In genomic region chr21:37435120-37435519, GRCh38 we compare ENCODE assay signal across 1 cellular context.
A peak's percentile ranks its signal among the peaks of the same experiment; 100 is the strongest.
TF ChIP-seq lines count a peak whose summit lies in the region.

No MANE protein-coding gene starts in this region.

TF ChIP-seq in SK-N-SH, 30 proteins besides CTCF, POLR2A, EP300 and RAD21 (continued from another document):
- TF ChIP-seq FOXJ3 (CRISPR knock-in tag; IDR thresholded peaks at IDR 0.05) (no peak), ELF1 (IDR thresholded peaks at IDR 0.05) (no peak), MXI1 (IDR thresholded peaks at IDR 0.05; ENCODE audit: low read depth, low read length) (peak; percentile 39; the same call in 1 of the 2 replicates), TAF1 (IDR thresholded peaks at IDR 0.05; ENCODE audit: borderline replicate concordance, low read depth, low read length) (no peak), RFX5 (IDR thresholded peaks at IDR 0.05; ENCODE audit: low read length) (peak; percentile 99), GATA2 (CRISPR knock-in tag; IDR thresholded peaks at IDR 0.05) (no peak), FOXM1 (IDR thresholded peaks at IDR 0.05; ENCODE audit: low read depth) (no peak), POLR2AphosphoS5 (IDR thresholded peaks at IDR 0.05; ENCODE audit: low read depth, low read length) (no peak), NFIC (IDR thresholded peaks at IDR 0.05; ENCODE audit: borderline replicate concordance) (no peak), TCF12 (IDR thresholded peaks at IDR 0.05) (no peak; the same call in 1 of the 2 replicates)
- TF ChIP-seq, protein P1, sequence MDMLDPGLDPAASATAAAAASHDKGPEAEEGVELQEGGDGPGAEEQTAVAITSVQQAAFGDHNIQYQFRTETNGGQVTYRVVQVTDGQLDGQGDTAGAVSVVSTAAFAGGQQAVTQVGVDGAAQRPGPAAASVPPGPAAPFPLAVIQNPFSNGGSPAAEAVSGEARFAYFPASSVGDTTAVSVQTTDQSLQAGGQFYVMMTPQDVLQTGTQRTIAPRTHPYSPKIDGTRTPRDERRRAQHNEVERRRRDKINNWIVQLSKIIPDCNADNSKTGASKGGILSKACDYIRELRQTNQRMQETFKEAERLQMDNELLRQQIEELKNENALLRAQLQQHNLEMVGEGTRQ (IDR thresholded peaks at IDR 0.05; ENCODE audit: borderline replicate concordance, low read depth, low read length), result no peak
